In genomic region chr1:160354388-160354985, GRCh38 we compare ENCODE assay signal across 8 cellular contexts. TPM values are rescaled to one million over a fixed set of nuclear protein-coding genes. Genes with fewer than 3 reads are reported as not detected.
A peak's percentile ranks its signal among the peaks of the same experiment; 100 is the strongest.
DNase-seq lines count a peak whose midpoint lies in the region; ATAC-seq lines count a peak whose summit lies in the region.

No MANE protein-coding gene starts in this region.

- peak in 2 of 3 donors; percentile 9 to 37 for DNase-seq in CD4-positive, CD25-positive, alpha-beta regulatory T cell
- DNase-seq in H7 (peak; percentile 80), T-helper 17 cell (no peak), islet precursor cell (peak; percentile 66), NCI-H2081 treated with DMSO at 0.1 percent for 48 hours (lab: John Stamatoyannopoulos, UW) (no peak)
- no peak for DNase-seq in stimulated activated CD4-positive, alpha-beta T cell treated with anti-CD3 and anti-CD28 coated beads, Interleukin-1b, Interleukin-23, amount 100 ng/mL, for 48 hours

- peak overlapping the region in 2 of 3 donors; percentile 5 to 13 for H3K27ac Mint-ChIP-seq in CD4-positive, CD25-positive, alpha-beta regulatory T cell
- H3K27ac Mint-ChIP-seq in T-helper 17 cell, result peak overlapping the region; percentile 37

- H3K36me3 Mint-ChIP-seq in CD4-positive, CD25-positive, alpha-beta regulatory T cell, result peaks cover 71% of the 10 kb centered on the region
- peaks cover 26% of the 10 kb centered on the region for H3K36me3 Mint-ChIP-seq in T-helper 17 cell (ENCODE audit: low read depth)

- H3K27me3 ChIP-seq in CD4-positive, CD25-positive, alpha-beta regulatory T cell (ENCODE audit: control insufficient read depth, insufficient read depth, low read length), result no peaks in the 10 kb centered on the region
- no peaks in the 10 kb centered on the region for H3K27me3 ChIP-seq in H7 (ENCODE audit: control insufficient read depth, insufficient read depth, low read length)

- H3K4me1 ChIP-seq in CD4-positive, CD25-positive, alpha-beta regulatory T cell (ENCODE audit: control insufficient read depth, insufficient read depth, low read length, poor library complexity, severe bottlenecking), result no peaks in the 10 kb centered on the region

- H3K9me3 ChIP-seq in CD4-positive, CD25-positive, alpha-beta regulatory T cell (ENCODE audit: control insufficient read depth in 2 of 2, low read length in 2 of 2), result no peaks in the 10 kb centered on the region
- H3K9me3 ChIP-seq in T-helper 17 cell (ENCODE audit: control insufficient read depth, low read length, poor library complexity, severe bottlenecking), result no peaks in the 10 kb centered on the region

- no peaks in the 10 kb centered on the region for H3K27me3 Mint-ChIP-seq in CD4-positive, CD25-positive, alpha-beta regulatory T cell
- H3K27me3 Mint-ChIP-seq in T-helper 17 cell, result no peaks in the 10 kb centered on the region

- H3K9me3 Mint-ChIP-seq in CD4-positive, CD25-positive, alpha-beta regulatory T cell, result no peaks in the 10 kb centered on the region

- peaks cover 0 to 7% (median 1%) of the 10 kb centered on the region in 4 donors for H3K4me1 Mint-ChIP-seq in CD4-positive, CD25-positive, alpha-beta regulatory T cell
- H3K4me1 Mint-ChIP-seq in T-helper 17 cell, result peaks cover 15% of the 10 kb centered on the region

- H3K4me3 Mint-ChIP-seq in CD4-positive, CD25-positive, alpha-beta regulatory T cell, result no peak overlapping the region
- no peak overlapping the region for H3K4me3 Mint-ChIP-seq in T-helper 17 cell

- H3K4me3 ChIP-seq in CD4-positive, CD25-positive, alpha-beta regulatory T cell (ENCODE audit: low read depth, low read length), result no peak overlapping the region
- H3K4me3 ChIP-seq in H7 (ENCODE audit: insufficient read depth, low read depth, low read length), result no peak overlapping the region

- H3K27ac ChIP-seq in CD4-positive, CD25-positive, alpha-beta regulatory T cell (ENCODE audit: insufficient read depth, low read length, poor library complexity, severe bottlenecking), result no peak overlapping the region

- ATAC-seq in CD4-positive, CD25-positive, alpha-beta regulatory T cell (ENCODE audit: low read depth in 2 of 2), result no peak
- ATAC-seq in T-helper 17 cell (peak; percentile 45), HG02973 (IDR thresholded peaks at IDR 0.05; ENCODE audit: unreplicated experiment) (no peak), GM19467 (IDR thresholded peaks at IDR 0.05; ENCODE audit: unreplicated experiment) (no peak)

- H3K36me3 ChIP-seq in CD4-positive, CD25-positive, alpha-beta regulatory T cell (ENCODE audit: control insufficient read depth, insufficient read depth, low read length), result peaks cover 95% of the 10 kb centered on the region
- H3K36me3 ChIP-seq in H7 (replicated peaks; ENCODE audit: control insufficient read depth, insufficient read depth, low read length), result peaks cover 60% of the 10 kb centered on the region

RNA-seq across cellular contexts. Expression of gene NCSTN, which starts 11.3 kb away (rescaled TPM):
- 80.5 TPM for total RNA-seq in CD4-positive, CD25-positive, alpha-beta regulatory T cell
- 10 to 100 TPM; 59.3 to 66.3 (median 60.7) TPM for polyA plus RNA-seq in CD4-positive, CD25-positive, alpha-beta regulatory T cell
- total RNA-seq in H7 (2014; rRNA removed; shearing (Covaris generic)), result 83.4 and 94.3 TPM in 2 replicates
- 10 to 100 TPM; 63.3 to 65.6 TPM for total RNA-seq in T-helper 17 cell

RNA-seq across cellular contexts. Expression of gene COPA, which starts 11.4 kb away (rescaled TPM):
- total RNA-seq in CD4-positive, CD25-positive, alpha-beta regulatory T cell, result 150 TPM
- 100 to 1,000 TPM; 121 to 140 (median 133) TPM for polyA plus RNA-seq in CD4-positive, CD25-positive, alpha-beta regulatory T cell
- 167 and 175 TPM in 2 replicates for total RNA-seq in H7 (2014; rRNA removed; shearing (Covaris generic))
- 100 to 1,000 TPM; 122 to 143 TPM for total RNA-seq in T-helper 17 cell

RNA-seq across cellular contexts. Expression of gene NHLH1, which starts 12.4 kb away (rescaled TPM):
- total RNA-seq in CD4-positive, CD25-positive, alpha-beta regulatory T cell, result not detected
- under 1 TPM in 1 of 4 donors, not detected in 3; 0.06 TPM for polyA plus RNA-seq in CD4-positive, CD25-positive, alpha-beta regulatory T cell
- 0.21 and 0.30 TPM in 2 replicates for total RNA-seq in H7 (2014; rRNA removed; shearing (Covaris generic))
- total RNA-seq in T-helper 17 cell, result under 1 TPM; 0.17 to 0.21 TPM

RNA-seq across cellular contexts. Expression of gene VANGL2, which starts 45.9 kb away (rescaled TPM):
- 0.07 TPM for total RNA-seq in CD4-positive, CD25-positive, alpha-beta regulatory T cell
- not detected for polyA plus RNA-seq in CD4-positive, CD25-positive, alpha-beta regulatory T cell
- total RNA-seq in H7 (2014; rRNA removed; shearing (Covaris generic)), result 32.7 and 36.9 TPM in 2 replicates
- not detected for total RNA-seq in T-helper 17 cell

Comparison
In these comparisons a context has a peak if more than half of its experiments do, and no peak if none do; other contexts are left out.
1. DNase-seq: peak in CD4-positive, CD25-positive, alpha-beta regulatory T cell (2 of 3), H7 (single experiment) and islet precursor cell (single experiment); none in T-helper 17 cell (0 of 3), NCI-H2081 treated with DMSO at 0.1 percent for 48 hours (single experiment) and stimulated activated CD4-positive, alpha-beta T cell treated with anti-CD3 and anti-CD28 coated beads, Interleukin-1b, Interleukin-23, amount 100 ng/mL, for 48 hours (single experiment).